In the genomic region with DNA sequence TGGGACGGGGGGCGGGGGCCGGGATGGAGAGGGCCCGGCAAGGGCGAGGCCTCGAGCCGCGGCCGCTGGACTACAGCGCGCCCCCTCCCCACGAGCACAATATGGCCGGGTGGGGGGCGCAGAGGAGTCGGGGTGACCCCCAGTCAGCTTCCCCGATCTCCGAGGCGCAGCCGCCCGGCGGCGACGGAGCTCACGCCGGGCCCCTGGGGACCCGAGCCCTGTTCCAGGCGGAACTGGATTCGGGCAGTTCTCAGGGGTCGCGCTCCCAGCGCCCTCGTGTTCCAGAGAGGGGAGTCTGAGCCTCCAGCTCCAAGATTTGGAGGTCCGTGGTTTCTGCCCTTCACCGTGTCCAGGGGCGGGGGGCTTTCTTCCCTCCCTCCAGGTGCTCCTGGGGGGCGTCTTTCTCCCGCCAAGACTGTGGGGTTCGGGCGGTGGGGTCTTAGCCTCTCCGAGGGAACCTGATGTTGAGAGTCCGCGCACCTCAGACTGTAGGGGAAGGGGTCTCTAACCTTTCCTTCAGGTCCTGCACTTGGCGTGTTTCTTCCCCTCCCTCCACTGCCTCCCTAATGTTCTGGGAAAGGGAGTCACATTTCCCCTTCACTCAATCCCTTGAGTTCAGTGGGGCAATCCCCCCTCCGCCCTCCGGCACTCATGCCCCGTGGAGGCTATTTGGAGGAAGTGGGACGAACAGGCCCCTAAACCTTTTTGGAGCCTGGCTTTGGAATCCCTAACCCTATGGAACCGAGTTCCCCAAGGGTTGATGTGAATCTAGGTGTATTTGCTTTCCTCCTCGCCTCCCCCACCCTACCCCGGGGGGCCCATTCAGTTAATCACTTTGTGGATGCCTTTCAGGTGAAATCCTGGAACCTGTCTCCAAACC, we compare ENCODE assay signal across 8 cellular contexts. TPM values are rescaled to one million over a fixed set of nuclear protein-coding genes. Genes with fewer than 3 reads are reported as not detected.
A peak's percentile ranks its signal among the peaks of the same experiment; 100 is the strongest.
DNase-seq lines count a peak whose midpoint lies in the region; ATAC-seq, FAIRE-seq and TF ChIP-seq lines count a peak whose summit lies in the region.

No MANE protein-coding gene starts in this region.

- H3K36me3 Mint-ChIP-seq in effector memory CD8-positive, alpha-beta T cell (ENCODE audit: insufficient read depth) = peaks cover 8% of the 10 kb centered on the region

- FAIRE-seq in urothelium cell line (lab: Jason Lieb, UNC) = no peak

- ATAC-seq in GM18519 (IDR thresholded peaks at IDR 0.05; ENCODE audit: low FRiP score, unreplicated experiment) = peak; percentile 13
- ATAC-seq in effector memory CD8-positive, alpha-beta T cell (replicated peaks) = no peak
- ATAC-seq in GM21576 (IDR thresholded peaks at IDR 0.05; ENCODE audit: unreplicated experiment) = no peak

- peak overlapping the region; percentile 95 for H3K9ac ChIP-seq in SK-N-MC (ENCODE audit: insufficient read length)

- DNase-seq in SK-N-MC (ENCODE audit: low read depth, low spot score) (no peak), mucosa of gallbladder (ENCODE audit: low spot score) (peak; percentile 24), urothelium cell line (ENCODE audit: low spot score) (peak; percentile 31), NCI-H2029 (lab: John Stamatoyannopoulos, UW) (no peak)
- DNase-seq in effector memory CD8-positive, alpha-beta T cell = peak in 1 of 3 experiments; percentile 4

- H3K27ac Mint-ChIP-seq in effector memory CD8-positive, alpha-beta T cell = peak overlapping the region; percentile 5 to 77

- peak overlapping the region; percentile 64 to 98 for H3K4me3 Mint-ChIP-seq in effector memory CD8-positive, alpha-beta T cell

- no peak for TF ChIP-seq CTCF in 22Rv1 (IDR thresholded peaks at IDR 0.05)

- H3K27me3 Mint-ChIP-seq in effector memory CD8-positive, alpha-beta T cell = peaks cover 12 to 21% of the 10 kb centered on the region in 2 donors

- peak overlapping the region; percentile 91 for H3K4me3 ChIP-seq in SK-N-MC

- H3K9me3 ChIP-seq in SK-N-MC (ENCODE audit: low read depth, low read length) = no peaks in the 10 kb centered on the region

- H3K36me3 ChIP-seq in SK-N-MC (ENCODE audit: insufficient read depth, low read length) = peaks cover 5% of the 10 kb centered on the region

- peaks cover 20 to 22% of the 10 kb centered on the region in 2 donors for H3K4me1 Mint-ChIP-seq in effector memory CD8-positive, alpha-beta T cell (ENCODE audit: low read depth in 2 of 2)

- peak overlapping the region; percentile 59 for H3K27ac ChIP-seq in 22Rv1
- H3K27ac ChIP-seq in SK-N-MC = peak overlapping the region; percentile 43; the same call in 1 of the 2 replicates

- H3K9me3 Mint-ChIP-seq in effector memory CD8-positive, alpha-beta T cell = no peaks in the 10 kb centered on the region

RNA-seq across cellular contexts. Expression of a gene that starts 0.6 kb away (rescaled TPM):
- 49.8 TPM for total RNA-seq in mucosa of gallbladder

RNA-seq across cellular contexts. Expression of a gene that starts 44.8 kb away (rescaled TPM):
- 37.1 TPM for total RNA-seq in mucosa of gallbladder

RNA-seq across cellular contexts. Expression of a gene that starts 54.7 kb away (rescaled TPM):
- total RNA-seq in mucosa of gallbladder = 23.9 TPM

Comparison
In these comparisons a context has a peak if more than half of its experiments do, and no peak if none do; other contexts are left out.
1. DNase-seq: peak in mucosa of gallbladder (single experiment) and urothelium cell line (single experiment); none in SK-N-MC (single experiment) and NCI-H2029 (single experiment).